8 cellular contexts compared by ENCODE assay signal in the genomic region with DNA sequence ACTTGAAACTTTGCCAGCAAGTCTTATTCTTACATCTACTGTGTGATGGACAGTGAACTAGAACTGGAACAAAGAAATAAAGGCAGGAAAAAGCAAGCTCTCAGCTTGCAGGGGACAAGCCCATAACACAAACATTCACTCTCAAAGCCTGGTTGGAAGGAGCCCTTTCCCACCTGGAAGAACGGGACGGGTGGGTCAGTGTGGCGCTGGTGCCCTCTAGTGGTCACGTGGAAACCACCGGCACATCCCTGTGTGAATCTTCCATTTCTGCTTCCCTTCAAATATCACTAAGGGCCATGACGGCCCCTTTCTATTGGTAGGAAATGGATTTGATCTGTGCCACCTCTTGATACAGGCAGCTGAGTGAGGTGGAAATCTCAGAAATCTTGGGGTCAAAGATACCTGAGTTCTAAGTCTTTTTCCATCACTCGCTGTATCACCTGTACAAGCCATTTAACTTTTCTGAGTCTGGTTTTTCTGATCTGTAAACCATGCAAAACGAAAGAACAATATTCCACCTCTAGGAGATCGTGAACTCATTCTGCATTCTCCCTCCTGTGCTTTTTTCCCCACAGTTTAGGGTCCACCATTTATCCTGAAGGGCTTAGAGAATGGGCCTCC.
A peak's percentile ranks its signal among the peaks of the same experiment; 100 is the strongest.
DNase-seq lines count a peak whose midpoint lies in the region; ATAC-seq and TF ChIP-seq lines count a peak whose summit lies in the region.

No MANE protein-coding gene starts in this region.

- H3K36me3 ChIP-seq in esophagus muscularis mucosa (no peaks in the 10 kb centered on the region), transverse colon (no peaks in the 10 kb centered on the region)
- no peaks in the 10 kb centered on the region for H3K36me3 ChIP-seq in naive thymus-derived CD4-positive, alpha-beta T cell (ENCODE audit: control insufficient read depth in 2 of 3, insufficient read depth in 3 of 3, low read length in 3 of 3)

- WGBS in esophagus muscularis mucosa = 26% methylated on average over 9 of the region's 9 CpGs
- 20 to 50% methylated on average over 4 to 9 of the region's 9 CpGs for WGBS in transverse colon (ENCODE audit: low coverage in 1 of 2), 2 donors

- DNase-seq in AG04450 (ENCODE audit: low read depth, low spot score) = peak; percentile 13
- peak; percentile 35 for DNase-seq in GM12865 (ENCODE audit: low read depth)
- peak; percentile 59 for DNase-seq in NCI-H2029 treated with DMSO at 0.1 percent for 48 hours (lab: John Stamatoyannopoulos, UW)
- DNase-seq in activated CD8-positive, alpha-beta T cell treated with anti-CD3 and anti-CD28 coated beads, Interleukin-2, amount 10 ng/mL, durations not matched to agents 7 days and 5 days = peak; percentile 45
- DNase-seq in esophagus muscularis mucosa (ENCODE audit: extremely low spot score) = no peak
- DNase-seq in naive thymus-derived CD4-positive, alpha-beta T cell = peak in 5 of 9 donors; percentile 6 to 35 (median 20)
- DNase-seq in transverse colon = peak; percentile 35

- H3K9me3 ChIP-seq in AG04450 (ENCODE audit: control insufficient read depth, insufficient read depth, low read length) (no peaks in the 10 kb centered on the region), esophagus muscularis mucosa (peaks cover 0 to 10% (median 2%) of the 10 kb centered on the region in 4 donors), transverse colon (no peaks in the 10 kb centered on the region)
- peaks cover 0 to 4% (median 0%) of the 10 kb centered on the region in 3 experiments for H3K9me3 ChIP-seq in naive thymus-derived CD4-positive, alpha-beta T cell (ENCODE audit: control insufficient read depth in 2 of 3, low read length in 3 of 3)

- no peak for TF ChIP-seq EP300 in esophagus muscularis mucosa (IDR thresholded peaks at IDR 0.05)
- no peak for TF ChIP-seq EP300 in transverse colon (IDR thresholded peaks at IDR 0.05; ENCODE audit: low read depth)

- no peaks in the 10 kb centered on the region for H3K9me3 Mint-ChIP-seq in activated CD8-positive, alpha-beta T cell treated with anti-CD3 and anti-CD28 coated beads, Interleukin-2, amount 10 ng/mL, durations not matched to agents 7 days and 5 days (ENCODE audit: insufficient read depth)
- H3K9me3 Mint-ChIP-seq in naive thymus-derived CD4-positive, alpha-beta T cell = peaks cover 0 to 6% (median 4%) of the 10 kb centered on the region in 11 donors

- H3K27ac ChIP-seq in AG04450 (ENCODE audit: low read depth, low read length) = no peak overlapping the region
- H3K27ac ChIP-seq in esophagus muscularis mucosa (replicated peaks in 1 of 4) = no peak overlapping the region
- no peak overlapping the region for H3K27ac ChIP-seq in naive thymus-derived CD4-positive, alpha-beta T cell (ENCODE audit: low read depth, low read length)
- no peak overlapping the region for H3K27ac ChIP-seq in transverse colon

- TF ChIP-seq CTCF in AG04450 (IDR thresholded peaks at IDR 0.05; ENCODE audit: low read depth, low read length) = peak; percentile 94
- TF ChIP-seq CTCF in GM12865 (IDR thresholded peaks at IDR 0.05; ENCODE audit: insufficient read depth, low read depth, low read length, missing control alignments) = peak; percentile 95
- peak; percentile 70 to 88 (median 85) for TF ChIP-seq CTCF in esophagus muscularis mucosa (IDR thresholded peaks at IDR 0.05)
- TF ChIP-seq CTCF in transverse colon (IDR thresholded peaks at IDR 0.05) = peak; percentile 63 to 86 (median 83)

- peaks cover 0 to 9% (median 4%) of the 10 kb centered on the region in 4 donors for H3K4me1 ChIP-seq in esophagus muscularis mucosa
- H3K4me1 ChIP-seq in naive thymus-derived CD4-positive, alpha-beta T cell (ENCODE audit: control insufficient read depth in 2 of 2, insufficient read depth in 2 of 2, low read length in 2 of 2) = no peaks in the 10 kb centered on the region
- no peaks in the 10 kb centered on the region for H3K4me1 ChIP-seq in transverse colon

- in situ Hi-C loops in transverse colon (cut with MboI; ENCODE audit: low pct_ligation_motif_present in 1 of 4, low pct_unique_long_range_greater_than_20kb in 1 of 4, low sequenced_read_pairs in 3 of 4) = loop anchor here in 3 of 4 donors (25.0 kb wide), 1 partner anchor 524 kb away; no protein-coding TSS in a partner anchor

- H3K27me3 ChIP-seq in AG04450 (ENCODE audit: control insufficient read depth, insufficient read depth, low read length) (no peaks in the 10 kb centered on the region), esophagus muscularis mucosa (peaks cover 0 to 12% (median 0%) of the 10 kb centered on the region in 4 donors), transverse colon (no peaks in the 10 kb centered on the region)
- peaks cover 0 to under 1% of the 10 kb centered on the region in 2 donors for H3K27me3 ChIP-seq in naive thymus-derived CD4-positive, alpha-beta T cell (ENCODE audit: control insufficient read depth in 2 of 2, insufficient read depth in 2 of 2, low read length in 2 of 2)

- CTCF ChIA-PET in AG04450 (lab: Charles Lee) = interaction anchor here (0.6 to 2.8 kb wide), 11 partner anchors 16 to 612 kb away, joined by 3 to 18 read pairs (median 5); no protein-coding TSS in a partner anchor
- CTCF ChIA-PET in activated CD8-positive, alpha-beta T cell treated with anti-CD3 and anti-CD28 coated beads, Interleukin-2, amount 10 ng/mL, durations not matched to agents 7 days and 5 days (lab: Charles Lee) = interaction anchor here (0.8 to 1.1 kb wide), 2 partner anchors 26 to 516 kb away, joined by 3 to 4 read pairs; no protein-coding TSS in a partner anchor
- CTCF ChIA-PET in naive thymus-derived CD4-positive, alpha-beta T cell (lab: Charles Lee) = interaction anchor here (0.6 kb wide), 1 partner anchor 317 kb away, joined by 3 read pairs; no protein-coding TSS in a partner anchor

- H3K27ac Mint-ChIP-seq in activated CD8-positive, alpha-beta T cell treated with anti-CD3 and anti-CD28 coated beads, Interleukin-2, amount 10 ng/mL, durations not matched to agents 7 days and 5 days = no peak overlapping the region
- H3K27ac Mint-ChIP-seq in naive thymus-derived CD4-positive, alpha-beta T cell = no peak overlapping the region

- POLR2A ChIA-PET in AG04450 (lab: Yijun Ruan, JAX) = no interaction called here
- POLR2A ChIA-PET in activated CD8-positive, alpha-beta T cell treated with anti-CD3 and anti-CD28 coated beads, Interleukin-2, amount 10 ng/mL, durations not matched to agents 7 days and 5 days (lab: Charles Lee) = no interaction called here
- POLR2A ChIA-PET in naive thymus-derived CD4-positive, alpha-beta T cell (lab: Charles Lee) = no interaction called here

- ATAC-seq in activated CD8-positive, alpha-beta T cell treated with anti-CD3 and anti-CD28 coated beads, Interleukin-2, amount 10 ng/mL, durations not matched to agents 7 days and 5 days = peak; percentile 51
- peak; percentile 51 for ATAC-seq in naive thymus-derived CD4-positive, alpha-beta T cell
- no peak for ATAC-seq in HG03196 (IDR thresholded peaks at IDR 0.05; ENCODE audit: unreplicated experiment)

- H3K4me3 ChIP-seq in AG04450 (ENCODE audit: low read depth, low read length) = no peak overlapping the region
- no peak overlapping the region for H3K4me3 ChIP-seq in GM12865 (ENCODE audit: low read depth, low read length)
- H3K4me3 ChIP-seq in esophagus muscularis mucosa = no peak overlapping the region
- no peak overlapping the region for H3K4me3 ChIP-seq in naive thymus-derived CD4-positive, alpha-beta T cell (ENCODE audit: low read length)
- no peak overlapping the region for H3K4me3 ChIP-seq in transverse colon

- no peaks in the 10 kb centered on the region for H3K4me1 Mint-ChIP-seq in activated CD8-positive, alpha-beta T cell treated with anti-CD3 and anti-CD28 coated beads, Interleukin-2, amount 10 ng/mL, durations not matched to agents 7 days and 5 days (ENCODE audit: low read depth)
- H3K4me1 Mint-ChIP-seq in naive thymus-derived CD4-positive, alpha-beta T cell = no peaks in the 10 kb centered on the region

- no peak for TF ChIP-seq POLR2A in esophagus muscularis mucosa (IDR thresholded peaks at IDR 0.05; ENCODE audit: low read depth)
- TF ChIP-seq POLR2A in transverse colon (IDR thresholded peaks at IDR 0.05) = no peak

- H3K27me3 Mint-ChIP-seq in activated CD8-positive, alpha-beta T cell treated with anti-CD3 and anti-CD28 coated beads, Interleukin-2, amount 10 ng/mL, durations not matched to agents 7 days and 5 days (ENCODE audit: low read depth) = no peaks in the 10 kb centered on the region
- H3K27me3 Mint-ChIP-seq in naive thymus-derived CD4-positive, alpha-beta T cell = peaks cover 2 to 51% (median 38%) of the 10 kb centered on the region in 5 donors

- no peak overlapping the region for H3K4me3 Mint-ChIP-seq in activated CD8-positive, alpha-beta T cell treated with anti-CD3 and anti-CD28 coated beads, Interleukin-2, amount 10 ng/mL, durations not matched to agents 7 days and 5 days
- no peak overlapping the region for H3K4me3 Mint-ChIP-seq in naive thymus-derived CD4-positive, alpha-beta T cell

- H3K36me3 Mint-ChIP-seq in activated CD8-positive, alpha-beta T cell treated with anti-CD3 and anti-CD28 coated beads, Interleukin-2, amount 10 ng/mL, durations not matched to agents 7 days and 5 days (ENCODE audit: low read depth) = no peaks in the 10 kb centered on the region
- no peaks in the 10 kb centered on the region for H3K36me3 Mint-ChIP-seq in naive thymus-derived CD4-positive, alpha-beta T cell

- intact Hi-C loops in esophagus muscularis mucosa (cut with DNase I) = loop anchor here (2.0 kb wide), 1 partner anchor 517 kb away; no protein-coding TSS in a partner anchor
- intact Hi-C loops in naive thymus-derived CD4-positive, alpha-beta T cell (cut with micrococcal nuclease) = loop anchor here (1.0 to 2.0 kb wide), 2 partner anchors 26 to 1641 kb away; no protein-coding TSS in a partner anchor
- intact Hi-C loops in transverse colon (cut with DNase I; ENCODE audit: low total_unique reads) = loop anchor here (10.0 kb wide), 1 partner anchor 521 kb away; no protein-coding TSS in a partner anchor
